8 cellular contexts compared by ENCODE assay signal in genomic region chr12:49358548-49359141, GRCh38. TPM values are rescaled to one million over a fixed set of nuclear protein-coding genes. Genes with fewer than 3 reads are reported as not detected.
DNase-seq lines count a peak whose midpoint lies in the region; ATAC-seq, FAIRE-seq and TF ChIP-seq lines count a peak whose summit lies in the region.

No MANE protein-coding gene starts in this region.

- peak; percentile 98 for TF ChIP-seq RAD21 in GM12878 (IDR thresholded peaks at IDR 0.05; ENCODE audit: insufficient read depth, low read depth, low read length)

- intact Hi-C loops in GM12878 (cut with micrococcal nuclease; ENCODE audit: unreplicated experiment): loop anchor here (1.0 kb wide), 2 partner anchors 156 to 223 kb away; no protein-coding TSS in a partner anchor

- in situ Hi-C loops in GM12878 (cut with MboI): no loop called here

- peak; percentile 77 for TF ChIP-seq CTCF in BJ (IDR thresholded peaks at IDR 0.05; ENCODE audit: insufficient read depth, low read depth, low read length)
- peak; percentile 81 to 91 (median 81) for TF ChIP-seq CTCF in GM12878 (IDR thresholded peaks at IDR 0.05 in 2 of 3, conservative IDR thresholded peaks at IDR 0.05 in 1 of 3; ENCODE audit: control insufficient read depth in 2 of 3, extremely low read depth in 1 of 3, insufficient read depth in 1 of 3, low read depth in 3 of 3, low read length in 3 of 3)

- H3K4me2 ChIP-seq in GM12878 (ENCODE audit: control insufficient read depth, insufficient read depth): no peak overlapping the region

- DNase-seq in BJ (ENCODE audit: low read depth) (no peak), NCI-H1105 treated with DMSO at 0.1 percent for 48 hours (lab: John Stamatoyannopoulos, UW) (peak; percentile 62), SIG-M5 treated with dmso at 0.1 percent for 504 hours (lab: John Stamatoyannopoulos, UW; ENCODE audit: unreplicated experiment) (peak; percentile 73), GM12878 (ENCODE audit: low read depth, low spot score) (no peak), iPS-NIHi7 (ENCODE audit: extremely low spot score) (peak; percentile 72)
- DNase-seq in stimulated activated CD8-positive, alpha-beta memory T cell treated with anti-CD3 and anti-CD28 coated beads, Interleukin-4, amount 100 ng/mL, for 48 hours: peak; percentile 61

- TF ChIP-seq POLR2A in GM12878 (IDR thresholded peaks at IDR 0.05; ENCODE audit: low read depth, low read length): no peak

- RAD21 ChIA-PET in GM12878 (lab: Charles Lee; ENCODE audit: unreplicated experiment): interaction anchor here (0.6 to 6.6 kb wide), 57 partner anchors 8 to 347 kb away, joined by 3 to 258 read pairs (median 5); partner anchors contain the start of genes DNAJC22, PRPF40B, SPATS2 and TROAP

- no TSS peak for BruUV-seq in GM12878 (replicated peaks; lab: Mats Ljungman, UMichigan)

- H3K4me1 ChIP-seq in GM12878 (ENCODE audit: control insufficient read depth, insufficient read depth, low read length): no peaks in the 10 kb centered on the region

- H3K79me2 ChIP-seq in GM12878 (ENCODE audit: control insufficient read depth, insufficient read depth, low read length): no peaks in the 10 kb centered on the region

- no peak overlapping the region for H3K9ac ChIP-seq in GM12878 (ENCODE audit: control insufficient read depth, insufficient read depth, low read length)

- H2AFZ ChIP-seq in GM12878 (ENCODE audit: control insufficient read depth, low read depth, low read length): peak overlapping the region; percentile 24

- WGBS in GM12878 (ENCODE audit: insufficient coverage, insufficient replicate concordance, low lambda C conversion rate, missing lambda C conversion rate): 7% methylated on average over 4 of the region's 4 CpGs

- POLR2A ChIA-PET in BJ (lab: Charles Lee) (interaction anchor here (0.6 kb wide), 1 partner anchor 446 kb away, joined by 8 read pairs; no protein-coding TSS in a partner anchor), GM12878 (lab: Charles Lee) (interaction anchor here (0.6 to 1.6 kb wide), 9 partner anchors 8 to 471 kb away, joined by 3 to 8 read pairs (median 3); partner anchors contain the start of gene SPATS2)

- ATAC-seq in GM19324 (IDR thresholded peaks at IDR 0.05; ENCODE audit: low FRiP score, unreplicated experiment): peak; percentile 48
- peak; percentile 99 for ATAC-seq in GM12878
- no peak for ATAC-seq in HG03571 (IDR thresholded peaks at IDR 0.05; ENCODE audit: unreplicated experiment)

- CTCF ChIA-PET in BJ (lab: Yijun Ruan, JAX): interaction anchor here (0.6 to 5.1 kb wide), 56 partner anchors 9 to 382 kb away, joined by 3 to 315 read pairs (median 4); partner anchors contain the start of genes C1QL4, DNAJC22, KCNH3 and LMBR1L
- CTCF ChIA-PET in GM12878 (lab: Yijun Ruan, JAX): interaction anchor here (0.6 to 18.7 kb wide), 94 partner anchors 8 to 570 kb away, joined by 3 to 712 read pairs (median 6); partner anchors contain the start of genes DNAJC22, FAM186B, MCRS1 and PRPF40B

- H3K4me3 ChIP-seq in BJ (ENCODE audit: low read depth, low read length) (no peak overlapping the region), GM12878 (no peak overlapping the region)

- no peaks in the 10 kb centered on the region for H4K20me1 ChIP-seq in GM12878 (ENCODE audit: control insufficient read depth, insufficient read depth)

- no peaks in the 10 kb centered on the region for H3K9me3 ChIP-seq in GM12878 (replicated peaks; ENCODE audit: control insufficient read depth, insufficient read depth, low read length)

- TF ChIP-seq EP300 in GM12878 (IDR thresholded peaks at IDR 0.05; ENCODE audit: borderline replicate concordance in 1 of 2, control insufficient read depth in 1 of 2, low read depth in 2 of 2, low read length in 2 of 2): no peak

- H3K27me3 ChIP-seq in BJ (ENCODE audit: control insufficient read depth, insufficient read depth, low read length) (no peaks in the 10 kb centered on the region), GM12878 (replicated peaks in 1 of 2; ENCODE audit: control insufficient read depth in 2 of 2, insufficient read depth in 2 of 2, low read length in 1 of 2) (no peaks in the 10 kb centered on the region)

- no peak overlapping the region for H3K27ac ChIP-seq in GM12878 (ENCODE audit: control insufficient read depth, insufficient read depth)

- no peaks in the 10 kb centered on the region for H3K36me3 ChIP-seq in BJ (ENCODE audit: control insufficient read depth, insufficient read depth, low read length)
- no peaks in the 10 kb centered on the region for H3K36me3 ChIP-seq in GM12878 (ENCODE audit: control insufficient read depth in 2 of 2, insufficient read depth in 2 of 2, low read length in 1 of 2)

- SMC1A ChIA-PET in GM12878 (lab: Charles Lee; ENCODE audit: uncharacterized antibody, unreplicated experiment): interaction anchor here (0.6 to 25.7 kb wide), 60 partner anchors 8 to 390 kb away, joined by 3 to 740 read pairs (median 5); partner anchors contain the start of genes DNAJC22, KCNH3, PRPF40B and SPATS2

- FAIRE-seq in GM12878 (lab: Jason Lieb, UNC): peak; percentile 86

RNA-seq across cellular contexts. Expression of gene SPATS2, which starts 8.6 kb away (rescaled TPM):
- polyA plus RNA-seq in BJ (2011; rRNA removed) (23.1 and 29.8 TPM in 2 replicates), GM12878 (2011; rRNA removed) (54.2 and 76.7 TPM in 2 replicates), GM12878 (2014; fragmentation: Illumina TruSeq; extraction: Trizol) (36.0 and 39.8 TPM in 2 replicates), GM12878 (2014; fragmentation: Nextera tagmentation; extraction: Ambion mirVana) (10 to 100 TPM in 1 of 2 experiments, 1 to 10 TPM in 1; 9.0 to 12.9 TPM), GM12878 (2014; rRNA removed) (25.2 TPM in 2 replicates), GM12878 (2016; fragmentation: Nextera tagmentation; extraction: Ambion mirVana) (10 to 100 TPM; 28.8 to 36.9 TPM)
- 19.0 and 20.7 TPM in 2 replicates for polyA minus RNA-seq in BJ (2011; rRNA and poly(A)+ RNA removed)
- 99.1 and 102 TPM in 2 replicates for total RNA-seq in GM12878 (2013; cell fraction: nucleolus; rRNA removed)
- total RNA-seq in GM12878 (2014; rRNA removed) (17.2 and 23.0 TPM in 2 replicates), GM12878 (2014; rRNA removed; fragmentation: Illumina TruSeq; extraction: Trizol) (29.6 and 30.0 TPM in 2 replicates), GM12878 (2021) (22.7 and 26.2 TPM in 2 replicates)
- 24.7 TPM for polyA plus RNA-seq in GM12878 (2011; ENCODE audit: low read depth)
- polyA plus RNA-seq in GM12878 (2011; cell fraction: cytosol; rRNA removed): 45.9 and 58.8 TPM in 2 replicates
- 29.2 and 32.2 TPM in 2 replicates for polyA plus RNA-seq in GM12878 (2011; cell fraction: nucleus; rRNA removed)
- 26.5 and 28.7 TPM in 2 replicates for polyA plus RNA-seq in GM12878 (2012)
- 73.0 and 74.3 TPM in 2 replicates for polyA minus RNA-seq in GM12878 (2011; rRNA and poly(A)+ RNA removed)
- 31.5 and 40.1 TPM in 2 replicates for polyA minus RNA-seq in GM12878 (2011; cell fraction: cytosol; rRNA and poly(A)+ RNA removed)
- polyA minus RNA-seq in GM12878 (2011; cell fraction: nucleus; rRNA and poly(A)+ RNA removed): 26.4 and 37.9 TPM in 2 replicates

RNA-seq across cellular contexts. Expression of gene DNAJC22, which starts 12.0 kb away (rescaled TPM):
- polyA plus RNA-seq in BJ (2011; rRNA removed) (2.3 and 4.3 TPM in 2 replicates), GM12878 (2011; rRNA removed) (0.61 and 0.82 TPM in 2 replicates), GM12878 (2014; fragmentation: Illumina TruSeq; extraction: Trizol) (0.06 and 0.10 TPM in 2 replicates), GM12878 (2014; fragmentation: Nextera tagmentation; extraction: Ambion mirVana) (not detected), GM12878 (2014; rRNA removed) (0.20 and 0.44 TPM in 2 replicates), GM12878 (2016; fragmentation: Nextera tagmentation; extraction: Ambion mirVana) (under 1 TPM in 1 of 2 experiments, not detected in 1; 0.13 TPM)
- polyA minus RNA-seq in BJ (2011; rRNA and poly(A)+ RNA removed): 1.3 and 1.4 TPM in 2 replicates
- 1.1 and 1.2 TPM in 2 replicates for total RNA-seq in GM12878 (2013; cell fraction: nucleolus; rRNA removed)
- total RNA-seq in GM12878 (2014; rRNA removed) (0.05 and 0.11 TPM in 2 replicates), GM12878 (2014; rRNA removed; fragmentation: Illumina TruSeq; extraction: Trizol) (0.09 TPM in 2 replicates), GM12878 (2021) (0.15 and 0.19 TPM in 2 replicates)
- not detected for polyA plus RNA-seq in GM12878 (2011; ENCODE audit: low read depth)
- polyA plus RNA-seq in GM12878 (2011; cell fraction: cytosol; rRNA removed): 0.75 and 1.2 TPM in 2 replicates
- 1.3 and 1.5 TPM in 2 replicates for polyA plus RNA-seq in GM12878 (2011; cell fraction: nucleus; rRNA removed)
- 0.08 and 0.19 TPM in 2 replicates for polyA plus RNA-seq in GM12878 (2012)
- polyA minus RNA-seq in GM12878 (2011; rRNA and poly(A)+ RNA removed): 0.44 and 0.77 TPM in 2 replicates
- not detected in 2 replicates for polyA minus RNA-seq in GM12878 (2011; cell fraction: cytosol; rRNA and poly(A)+ RNA removed)
- polyA minus RNA-seq in GM12878 (2011; cell fraction: nucleus; rRNA and poly(A)+ RNA removed): 0.57 and 0.60 TPM in 2 replicates

RNA-seq across cellular contexts. Expression of gene C1QL4, which starts 21.7 kb away (rescaled TPM):
- polyA plus RNA-seq in BJ (2011; rRNA removed) (not detected in 2 replicates), GM12878 (2011; rRNA removed) (not detected in 2 replicates), GM12878 (2014; fragmentation: Illumina TruSeq; extraction: Trizol) (not detected in 2 replicates), GM12878 (2014; fragmentation: Nextera tagmentation; extraction: Ambion mirVana) (not detected), GM12878 (2014; rRNA removed) (0.05 TPM in 1 of 2 replicates, not detected in the other), GM12878 (2016; fragmentation: Nextera tagmentation; extraction: Ambion mirVana) (not detected)
- polyA minus RNA-seq in BJ (2011; rRNA and poly(A)+ RNA removed): not detected in 2 replicates
- not detected in 2 replicates for total RNA-seq in GM12878 (2013; cell fraction: nucleolus; rRNA removed)
- total RNA-seq in GM12878 (2014; rRNA removed) (not detected in 2 replicates), GM12878 (2014; rRNA removed; fragmentation: Illumina TruSeq; extraction: Trizol) (not detected in 2 replicates), GM12878 (2021) (not detected in 2 replicates)
- polyA plus RNA-seq in GM12878 (2011; ENCODE audit: low read depth): not detected
- polyA plus RNA-seq in GM12878 (2011; cell fraction: cytosol; rRNA removed): 0.03 TPM in 1 of 2 replicates, not detected in the other
- 0.06 and 0.13 TPM in 2 replicates for polyA plus RNA-seq in GM12878 (2011; cell fraction: nucleus; rRNA removed)
- polyA plus RNA-seq in GM12878 (2012): 0.12 and 0.13 TPM in 2 replicates
- not detected in 2 replicates for polyA minus RNA-seq in GM12878 (2011; rRNA and poly(A)+ RNA removed)
- polyA minus RNA-seq in GM12878 (2011; cell fraction: cytosol; rRNA and poly(A)+ RNA removed): not detected in 2 replicates
- polyA minus RNA-seq in GM12878 (2011; cell fraction: nucleus; rRNA and poly(A)+ RNA removed): 0.19 TPM in 1 of 2 replicates, not detected in the other

RNA-seq across cellular contexts. Expression of gene TROAP, which starts 35.6 kb away (rescaled TPM):
- polyA plus RNA-seq in BJ (2011; rRNA removed) (11.8 and 24.8 TPM in 2 replicates), GM12878 (2011; rRNA removed) (15.6 and 29.0 TPM in 2 replicates), GM12878 (2014; fragmentation: Illumina TruSeq; extraction: Trizol) (41.8 and 93.7 TPM in 2 replicates), GM12878 (2014; fragmentation: Nextera tagmentation; extraction: Ambion mirVana) (10 to 100 TPM; 26.8 to 46.9 TPM), GM12878 (2014; rRNA removed) (69.9 and 75.4 TPM in 2 replicates), GM12878 (2016; fragmentation: Nextera tagmentation; extraction: Ambion mirVana) (10 to 100 TPM; 59.3 to 59.8 TPM)
- polyA minus RNA-seq in BJ (2011; rRNA and poly(A)+ RNA removed): 17.5 and 23.2 TPM in 2 replicates
- 21.4 and 21.8 TPM in 2 replicates for total RNA-seq in GM12878 (2013; cell fraction: nucleolus; rRNA removed)
- total RNA-seq in GM12878 (2014; rRNA removed) (38.9 and 39.1 TPM in 2 replicates), GM12878 (2014; rRNA removed; fragmentation: Illumina TruSeq; extraction: Trizol) (40.1 and 44.2 TPM in 2 replicates), GM12878 (2021) (48.8 and 58.2 TPM in 2 replicates)
- 13.1 TPM for polyA plus RNA-seq in GM12878 (2011; ENCODE audit: low read depth)
- 22.7 and 35.7 TPM in 2 replicates for polyA plus RNA-seq in GM12878 (2011; cell fraction: cytosol; rRNA removed)
- polyA plus RNA-seq in GM12878 (2011; cell fraction: nucleus; rRNA removed): 112 and 150 TPM in 2 replicates
- polyA plus RNA-seq in GM12878 (2012): 23.4 and 24.0 TPM in 2 replicates
- 17.0 and 28.9 TPM in 2 replicates for polyA minus RNA-seq in GM12878 (2011; rRNA and poly(A)+ RNA removed)
- polyA minus RNA-seq in GM12878 (2011; cell fraction: cytosol; rRNA and poly(A)+ RNA removed): 13.1 and 17.6 TPM in 2 replicates
- polyA minus RNA-seq in GM12878 (2011; cell fraction: nucleus; rRNA and poly(A)+ RNA removed): 37.7 and 62.9 TPM in 2 replicates

Comparison
In these comparisons a context has a peak if more than half of its experiments do, and no peak if none do; other contexts are left out.
1. DNase-seq: peak in NCI-H1105 treated with DMSO at 0.1 percent for 48 hours (single experiment), SIG-M5 treated with dmso at 0.1 percent for 504 hours (single experiment), iPS-NIHi7 (single experiment) and stimulated activated CD8-positive, alpha-beta memory T cell treated with anti-CD3 and anti-CD28 coated beads, Interleukin-4, amount 100 ng/mL, for 48 hours (single experiment); none in BJ (single experiment) and GM12878 (single experiment).